ENCODE assay signal across 9 cellular contexts in genomic region chr18:76348267-76349066, GRCh38.
DNase-seq lines count a peak whose midpoint lies in the region; ATAC-seq, FAIRE-seq and TF ChIP-seq lines count a peak whose summit lies in the region.
"Had no signal": no experiment of that assay in that cellular context is flagged by ENCODE, and none has a peak within 500 bp of the region (broad histone marks: within the 10 kb centered on the region; RNA-seq: fewer than 3 reads in every experiment).

No MANE protein-coding gene starts in this region.

- no peaks in the 10 kb centered on the region for H3K27me3 ChIP-seq in thyroid gland

- H3K27ac ChIP-seq in kidney (ENCODE audit: low read depth in 2 of 2, low read length in 2 of 2) (no peak overlapping the region), thyroid gland (peak overlapping the region in 2 of 3 donors; percentile 22 to 38)
- H3K27ac ChIP-seq: tibial artery had no signal

- H3K9me3 ChIP-seq in kidney (ENCODE audit: control insufficient read depth in 1 of 2, low read length in 2 of 2) (no peaks in the 10 kb centered on the region), thyroid gland (no peaks in the 10 kb centered on the region)
- H3K9me3 ChIP-seq: tibial artery had no signal

- no peak overlapping the region for H3K9ac ChIP-seq in kidney (ENCODE audit: low read length in 2 of 2)

- ATAC-seq in activated naive CD4-positive, alpha-beta T cell treated with anti-CD3 and anti-CD28 coated beads, Interleukin-2, amount 50 U/mL, for 72 hours: peak in 1 of 2 donors; percentile 14
- ATAC-seq in T-cell (replicated peaks in 1 of 4) (no peak), GM18873 (IDR thresholded peaks at IDR 0.05; ENCODE audit: low FRiP score, unreplicated experiment) (no peak)

- peaks cover 2 to 8% of the 10 kb centered on the region in 2 donors for H3K27me3 Mint-ChIP-seq in T-cell

- H3K36me3 ChIP-seq in kidney (ENCODE audit: control insufficient read depth in 1 of 2, insufficient read depth in 2 of 2, low read length in 2 of 2) (no peaks in the 10 kb centered on the region), thyroid gland (no peaks in the 10 kb centered on the region)
- H3K36me3 ChIP-seq: tibial artery had no signal

- peak overlapping the region; percentile 45 to 52 for H3K27ac Mint-ChIP-seq in activated naive CD4-positive, alpha-beta T cell treated with anti-CD3 and anti-CD28 coated beads, Interleukin-2, amount 50 U/mL, for 72 hours
- no peak overlapping the region for H3K27ac Mint-ChIP-seq in T-cell

- peak overlapping the region in 1 of 3 donors; percentile 46 for H3K4me3 Mint-ChIP-seq in T-cell

- peak overlapping the region in 1 of 2 donors; percentile 29 for H3K4me3 ChIP-seq in kidney (ENCODE audit: low read length in 2 of 2)
- no peak overlapping the region for H3K4me3 ChIP-seq in thyroid gland (replicated peaks in 1 of 3)
- H3K4me3 ChIP-seq: tibial artery had no signal

- TF ChIP-seq CTCF in kidney (IDR thresholded peaks at IDR 0.05; ENCODE audit: borderline replicate concordance, extremely low read depth, insufficient read depth): no peak
- no peak for TF ChIP-seq CTCF in thyroid gland (IDR thresholded peaks at IDR 0.05)

- H3K4me1 Mint-ChIP-seq in T-cell: peaks cover 4 to 9% (median 8%) of the 10 kb centered on the region in 3 donors

- no peak for FAIRE-seq in kidney (lab: Jason Lieb, UNC)

- H3K4me1 ChIP-seq in kidney (ENCODE audit: control insufficient read depth in 1 of 2, insufficient read depth in 1 of 2, low read depth in 1 of 2, low read length in 2 of 2): peaks cover 0 to 11% of the 10 kb centered on the region in 2 donors
- H3K4me1 ChIP-seq in thyroid gland: peaks cover 5 to 11% of the 10 kb centered on the region in 2 donors

- peaks cover 0 to 9% of the 10 kb centered on the region in 2 donors for H3K36me3 Mint-ChIP-seq in activated naive CD4-positive, alpha-beta T cell treated with anti-CD3 and anti-CD28 coated beads, Interleukin-2, amount 50 U/mL, for 72 hours
- H3K36me3 Mint-ChIP-seq in T-cell: peaks cover under 1% of the 10 kb centered on the region

- DNase-seq in activated naive CD4-positive, alpha-beta T cell treated with anti-CD3 and anti-CD28 coated beads, Interleukin-2, amount 50 U/mL, for 72 hours (ENCODE audit: low spot score in 2 of 2): no peak
- no peak for DNase-seq in activated naive CD4-positive, alpha-beta T cell (lab: John Stamatoyannopoulos, UW)
- DNase-seq in SK-N-DZ (ENCODE audit: low spot score): peak; percentile 65
- DNase-seq in kidney: peak; percentile 75
- peak; percentile 76 to 80 for DNase-seq in thyroid gland
- no peak for DNase-seq in T-cell
- no peak for DNase-seq in amniotic stem cell (lab: John Stamatoyannopoulos, UW)

- TF ChIP-seq POLR2A in thyroid gland (IDR thresholded peaks at IDR 0.05): no peak

- intact Hi-C loops in kidney (cut with DNase I) (no loop called here), thyroid gland (cut with DNase I) (no loop called here)

- CTCF ChIA-PET in T-cell (lab: Charles Lee): no interaction called here

- WGBS in thyroid gland, 2 donors: 45 to 62% methylated on average over 19 to 27 of the region's 27 CpGs

- POLR2A ChIA-PET in T-cell (lab: Charles Lee): no interaction called here

- peaks cover 0 to 7% of the 10 kb centered on the region in 2 donors for H3K9me3 Mint-ChIP-seq in activated naive CD4-positive, alpha-beta T cell treated with anti-CD3 and anti-CD28 coated beads, Interleukin-2, amount 50 U/mL, for 72 hours
- H3K9me3 Mint-ChIP-seq in T-cell: no peaks in the 10 kb centered on the region

Comparison
In these comparisons a context has a peak if more than half of its experiments do, and no peak if none do; other contexts are left out.
1. DNase-seq: peak in SK-N-DZ (single experiment), kidney (single experiment) and thyroid gland (2 of 2); none in activated naive CD4-positive, alpha-beta T cell treated with anti-CD3 and anti-CD28 coated beads, Interleukin-2, amount 50 U/mL, for 72 hours (0 of 2), activated naive CD4-positive, alpha-beta T cell (0 of 4), T-cell (0 of 34) and amniotic stem cell (single experiment).
2. H3K27ac Mint-ChIP-seq: peak in activated naive CD4-positive, alpha-beta T cell treated with anti-CD3 and anti-CD28 coated beads, Interleukin-2, amount 50 U/mL, for 72 hours (2 of 2); none in T-cell (0 of 2).
3. H3K27ac ChIP-seq: peak in thyroid gland (2 of 3); none in kidney (0 of 2).